ENCODE assay signal across 23 cellular contexts in the genomic region with DNA sequence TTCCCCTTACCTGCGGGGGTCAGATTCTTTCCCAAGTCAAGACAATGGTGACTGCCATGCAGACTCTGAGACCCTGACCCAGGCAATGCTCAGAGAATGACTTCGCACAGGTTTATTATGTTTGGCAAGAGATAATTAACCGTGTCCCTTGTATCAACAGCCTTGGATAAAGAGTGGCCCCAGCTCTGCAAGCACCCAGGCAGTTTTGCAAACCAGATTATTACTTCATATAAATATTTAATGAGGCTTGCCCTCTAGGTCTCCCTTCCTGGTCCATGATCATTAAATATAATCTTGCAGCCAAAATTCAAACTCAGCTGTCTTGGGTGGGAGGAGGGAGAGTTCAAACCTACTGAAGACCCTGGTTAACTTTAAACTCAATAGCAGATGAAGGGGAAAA.
"Had no signal": no experiment of that assay in that cellular context is flagged by ENCODE, and none has a peak within 500 bp of the region (broad histone marks: within the 10 kb centered on the region; RNA-seq: fewer than 3 reads in every experiment).

No MANE protein-coding gene starts in this region.

- DNase-seq: effector memory CD8-positive, alpha-beta T cell; gastrocnemius medialis; heart right ventricle; hypothalamus; occipital lobe; pancreas; small intestine; stimulated activated CD4-positive, alpha-beta T cell treated with anti-CD3 and anti-CD28 coated beads, Interleukin-12 subunit alpha, Interleukin-12 subunit beta, amount 100 ng/mL, for 4 hours; stimulated activated naive CD4-positive, alpha-beta T cell; stomach; substantia nigra; transverse colon had no signal

- FAIRE-seq: islet of Langerhans, pancreas, small intestine had no signal

- H3K36me3 Mint-ChIP-seq: memory B cell; mesothelial cell of epicardium; natural killer cell treated with Interleukin-12 subunit alpha and Interleukin-12 subunit beta and Interleukin-15 and Interleukin-18, amount 100 ng/mL, for 72 hours had no signal

- H3K27me3 ChIP-seq: gastrocnemius medialis, pancreas, transverse colon had no signal

- H3K9me3 ChIP-seq: esophagus muscularis mucosa, gastrocnemius medialis, heart right ventricle, pancreas, stomach, thoracic aorta, transverse colon had no signal

- H3K4me3 Mint-ChIP-seq: dendritic cell treated with granulocyte-macrophage colony-stimulating factor and Interleukin-4, amounts not matched to agents 40 ng/mL and 50 ng/mL, for 4 days; effector memory CD8-positive, alpha-beta T cell; memory B cell; mesothelial cell of epicardium; natural killer cell treated with Interleukin-12 subunit alpha and Interleukin-12 subunit beta and Interleukin-15 and Interleukin-18, amount 100 ng/mL, for 72 hours had no signal

- H3K9me3 Mint-ChIP-seq: dendritic cell treated with granulocyte-macrophage colony-stimulating factor and Interleukin-4, amounts not matched to agents 40 ng/mL and 50 ng/mL, for 4 days; effector memory CD8-positive, alpha-beta T cell; memory B cell; natural killer cell treated with Interleukin-12 subunit alpha and Interleukin-12 subunit beta and Interleukin-15 and Interleukin-18, amount 100 ng/mL, for 72 hours had no signal

- ATAC-seq: effector memory CD8-positive, alpha-beta T cell; gastrocnemius medialis; heart right ventricle; left lobe of liver; natural killer cell treated with Interleukin-12 subunit alpha and Interleukin-12 subunit beta and Interleukin-15 and Interleukin-18, amount 100 ng/mL, for 72 hours; pancreas; right cardiac atrium had no signal

- H3K27ac ChIP-seq: epithelial cell of prostate, esophagus muscularis mucosa, gastrocnemius medialis, heart right ventricle, pancreas, stomach, thoracic aorta, transverse colon had no signal

- H3K4me3 ChIP-seq: esophagus muscularis mucosa, gastrocnemius medialis, heart right ventricle, pancreas, stomach, thoracic aorta, transverse colon had no signal

- H3K4me1 ChIP-seq: pancreas, transverse colon had no signal

- H3K27ac Mint-ChIP-seq: dendritic cell treated with granulocyte-macrophage colony-stimulating factor and Interleukin-4, amounts not matched to agents 40 ng/mL and 50 ng/mL, for 4 days; effector memory CD8-positive, alpha-beta T cell; memory B cell; mesothelial cell of epicardium; natural killer cell treated with Interleukin-12 subunit alpha and Interleukin-12 subunit beta and Interleukin-15 and Interleukin-18, amount 100 ng/mL, for 72 hours; progenitor cell of endocrine pancreas had no signal

- H3K36me3 ChIP-seq: esophagus muscularis mucosa, gastrocnemius medialis, heart right ventricle, pancreas, stomach, thoracic aorta, transverse colon had no signal

- H3K4me1 Mint-ChIP-seq: mesothelial cell of epicardium had no signal
